Comparison of ENCODE assay signal across 11 cellular contexts in genomic region chr6:116605935-116606334, GRCh38. TPM values are rescaled to one million over a fixed set of nuclear protein-coding genes. Genes with fewer than 3 reads are reported as not detected.
"Had no signal": no experiment of that assay in that cellular context is flagged by ENCODE, and none has a peak within 500 bp of the region (broad histone marks: within the 10 kb centered on the region; RNA-seq: fewer than 3 reads in every experiment).

No MANE protein-coding gene starts in this region.

- H3K9ac ChIP-seq: GM23248 had no signal

- H3K27ac ChIP-seq: GM23248 had no signal

- H3K4me3 ChIP-seq: GM23248, GM23338, HAP-1 had no signal

- H3K4me2 ChIP-seq: GM23338 had no signal

- H3K9me3 ChIP-seq: HAP-1 had no signal

- H3K36me3 ChIP-seq: HAP-1 had no signal

- ATAC-seq: GM23338, HCT116 had no signal

- FAIRE-seq: H1, H54 had no signal

- DNase-seq: GM23248, GOT3, H7, H9, HCEC 1CT, HFFc6 had no signal

- H2AFZ ChIP-seq: GM23248, GM23338 had no signal

RNA-seq across cellular contexts. Expression of gene RSPH4A, which starts 10.3 kb away (rescaled TPM):
- total RNA-seq: GM23248 had no signal

RNA-seq across cellular contexts. Expression of gene CALHM4, which starts 52.4 kb away (rescaled TPM):
- total RNA-seq: GM23248, GM23338, H1, H7, H9 had no signal
- polyA plus RNA-seq: GM23248, GM23338, H1 had no signal
